8 cellular contexts compared by ENCODE assay signal in genomic region chr11:94473177-94473799, GRCh38. TPM values are rescaled to one million over a fixed set of nuclear protein-coding genes. Genes with fewer than 3 reads are reported as not detected.
DNase-seq lines count a peak whose midpoint lies in the region; ATAC-seq and TF ChIP-seq lines count a peak whose summit lies in the region.

No MANE protein-coding gene starts in this region.

- H3K4me2 ChIP-seq in GM23248 (ENCODE audit: unreplicated experiment): no peak overlapping the region

- 97 to 100% methylated on average over 1 of the region's 1 CpG for WGBS in GM23248 (ENCODE audit: low coverage in 1 of 2, low lambda C conversion rate in 2 of 2, missing lambda C conversion rate in 2 of 2), 2 experiments
- 94% methylated on average over 1 of the region's 1 CpG for WGBS in suprapubic skin

- H3F3A ChIP-seq in GM23248 (ENCODE audit: insufficient read depth): no peaks in the 10 kb centered on the region

- in situ Hi-C loops in GM23248 (cut with MboI): no loop called here

- peak; percentile 30 for DNase-seq in GM23248
- peak; percentile 11 for DNase-seq in fibroblast of pulmonary artery (ENCODE audit: low read depth)
- no peak for DNase-seq in Right ventricle myocardium inferior (ENCODE audit: missing footprints)
- no peak for DNase-seq in suprapubic skin (ENCODE audit: low spot score in 2 of 2)
- DNase-seq in HUDEP-2 (lab: John Stamatoyannopoulos, UW; ENCODE audit: unreplicated experiment in 76 of 76): no peak
- no peak for DNase-seq in NCI-H524 (lab: John Stamatoyannopoulos, UW)

- no peaks in the 10 kb centered on the region for H3K4me1 ChIP-seq in GM23248 (ENCODE audit: insufficient read depth)
- no peaks in the 10 kb centered on the region for H3K4me1 ChIP-seq in suprapubic skin

- no peak for TF ChIP-seq EP300 in suprapubic skin (IDR thresholded peaks at IDR 0.05)

- TF ChIP-seq POLR2A in suprapubic skin (IDR thresholded peaks at IDR 0.05): no peak

- H3K9ac ChIP-seq in GM23248: no peak overlapping the region

- ATAC-seq in GM18511 (IDR thresholded peaks at IDR 0.05; ENCODE audit: unreplicated experiment) (peak; percentile 86), Right ventricle myocardium inferior (no peak)

- H3K36me3 ChIP-seq in GM23248 (ENCODE audit: low read depth) (peaks cover 3% of the 10 kb centered on the region; the same call in 1 of the 2 replicates), KOPT-K1 (ENCODE audit: insufficient read depth, low read length) (peaks cover 85% of the 10 kb centered on the region), suprapubic skin (peaks cover 22% of the 10 kb centered on the region)

- no peaks in the 10 kb centered on the region for H3K9me2 ChIP-seq in GM23248 (ENCODE audit: insufficient read depth)

- no peaks in the 10 kb centered on the region for H3K79me2 ChIP-seq in GM23248 (ENCODE audit: insufficient read depth)

- intact Hi-C loops in Right ventricle myocardium inferior (cut with DNase I): no loop called here

- H3K4me3 ChIP-seq in GM23248 (no peak overlapping the region), fibroblast of pulmonary artery (replicated peaks; ENCODE audit: low read depth, low read length) (no peak overlapping the region), suprapubic skin (no peak overlapping the region)

- H4K20me1 ChIP-seq in GM23248 (ENCODE audit: insufficient read depth): no peaks in the 10 kb centered on the region

- H3K27ac ChIP-seq in GM23248 (no peak overlapping the region), KOPT-K1 (ENCODE audit: low read depth, low read length, poor library complexity, severe bottlenecking) (peak overlapping the region; percentile 44), suprapubic skin (no peak overlapping the region)

- no peak overlapping the region for H2AFZ ChIP-seq in GM23248

- H3K27me3 ChIP-seq in GM23248 (replicated peaks; ENCODE audit: insufficient read depth): no peaks in the 10 kb centered on the region
- H3K27me3 ChIP-seq in suprapubic skin: no peaks in the 10 kb centered on the region

- H3K9me3 ChIP-seq in GM23248 (ENCODE audit: low read depth) (no peaks in the 10 kb centered on the region), KOPT-K1 (ENCODE audit: insufficient read depth, low read length, poor library complexity, severe bottlenecking) (no peaks in the 10 kb centered on the region), suprapubic skin (no peaks in the 10 kb centered on the region)

- TF ChIP-seq CTCF in fibroblast of pulmonary artery (IDR thresholded peaks at IDR 0.05; ENCODE audit: low read length, missing control alignments) (no peak), suprapubic skin (IDR thresholded peaks at IDR 0.05) (no peak)

RNA-seq across cellular contexts. Expression of gene MRE11, which starts 20.4 kb away (rescaled TPM):
- total RNA-seq in GM23248 (2014; rRNA removed; shearing (Covaris generic)): 8.5 and 15.6 TPM in 2 replicates
- 10.6 and 10.7 TPM in 2 replicates for polyA plus RNA-seq in GM23248 (2016; fragmentation: Nextera tagmentation; extraction: Ambion mirVana)
- 7.2 TPM for total RNA-seq in Right ventricle myocardium inferior
- total RNA-seq in suprapubic skin: 10 to 100 TPM; 12.2 to 45.2 (median 18.4) TPM

RNA-seq across cellular contexts. Expression of gene ANKRD49, which starts 20.5 kb away (rescaled TPM):
- total RNA-seq in GM23248 (2014; rRNA removed; shearing (Covaris generic)): 18.6 and 37.2 TPM in 2 replicates
- polyA plus RNA-seq in GM23248 (2016; fragmentation: Nextera tagmentation; extraction: Ambion mirVana): 13.9 and 14.1 TPM in 2 replicates
- 5.9 TPM for total RNA-seq in Right ventricle myocardium inferior
- total RNA-seq in suprapubic skin: 10 to 100 TPM in 3 of 4 donors, 1 to 10 TPM in 1; 5.0 to 23.4 (median 18.2) TPM

RNA-seq across cellular contexts. Expression of gene C11orf97, which starts 39.0 kb away (rescaled TPM):
- total RNA-seq in GM23248 (2014; rRNA removed; shearing (Covaris generic)): not detected in 2 replicates
- not detected in 2 replicates for polyA plus RNA-seq in GM23248 (2016; fragmentation: Nextera tagmentation; extraction: Ambion mirVana)
- not detected for total RNA-seq in Right ventricle myocardium inferior
- not detected for total RNA-seq in suprapubic skin

Comparison
In these comparisons a context has a peak if more than half of its experiments do, and no peak if none do; other contexts are left out.
1. DNase-seq: peak in GM23248 (single experiment) and fibroblast of pulmonary artery (single experiment); none in Right ventricle myocardium inferior (single experiment), suprapubic skin (0 of 2), HUDEP-2 (0 of 76) and NCI-H524 (0 of 2).